In genomic region chr17:4939804-4940624, GRCh38 we compare ENCODE assay signal across 8 cellular contexts. TPM values are rescaled to one million over a fixed set of nuclear protein-coding genes. Genes with fewer than 3 reads are reported as not detected.
A peak's percentile ranks its signal among the peaks of the same experiment; 100 is the strongest.
DNase-seq lines count a peak whose midpoint lies in the region; ATAC-seq and TF ChIP-seq lines count a peak whose summit lies in the region.

RNF167 (plus strand) TSS chr17:4940268; CDS start chr17:4940910, 642 bp downstream.
SLC25A11 (minus strand) TSS chr17:4940046; CDS start chr17:4939910, 136 bp downstream.

- CTCF ChIA-PET in activated B cell treated with CpG ODN at 0.5 μM for 24 hours (lab: Charles Lee), result interaction anchor here (0.7 to 2.3 kb wide), 8 partner anchors 8 to 208 kb away, joined by 3 to 14 read pairs (median 4); partner anchors contain the start of genes CAMTA2, PFN1 and SPAG7

- no peaks in the 10 kb centered on the region for H3K27me3 Mint-ChIP-seq in activated B cell treated with CpG ODN at 0.5 μM for 24 hours

- intact Hi-C loops in activated B cell treated with CpG ODN at 0.5 μM for 24 hours (cut with micrococcal nuclease), result loop anchor here (1.0 to 10.0 kb wide), 8 partner anchors 9 to 798 kb away; partner anchors contain the start of genes ARRB2, CAMTA2, CYB5D2 and INCA1

- TF ChIP-seq POLR2A in GM18951 (IDR thresholded peaks at IDR 0.05; ENCODE audit: extremely low read depth, insufficient read depth, insufficient read length), result peak; percentile 97

- H4K20me1 ChIP-seq in smooth muscle cell (ENCODE audit: low read depth), result peaks cover 13% of the 10 kb centered on the region

- H3K9me3 Mint-ChIP-seq in activated B cell treated with CpG ODN at 0.5 μM for 24 hours, result no peaks in the 10 kb centered on the region

- H3K27ac ChIP-seq in caudate nucleus (ENCODE audit: low read depth, low read length) (peak within 1 kb of the TSS; percentile 96), smooth muscle cell (ENCODE audit: low read depth) (peak within 1 kb of the TSS; percentile 92)

- H3K27ac Mint-ChIP-seq in activated B cell treated with CpG ODN at 0.5 μM for 24 hours, result peak within 1 kb of the TSS; percentile 98

- H3K36me3 Mint-ChIP-seq in activated B cell treated with CpG ODN at 0.5 μM for 24 hours (ENCODE audit: low read depth), result peaks cover 71% of the 10 kb centered on the region

- H3K9me3 ChIP-seq in smooth muscle cell (replicated peaks; ENCODE audit: low read depth), result no peaks in the 10 kb centered on the region

- H3K4me1 ChIP-seq in smooth muscle cell (ENCODE audit: low read depth), result peaks cover 12% of the 10 kb centered on the region

- H3K36me3 ChIP-seq in smooth muscle cell (ENCODE audit: low read depth), result no peaks in the 10 kb centered on the region

- H3K4me2 ChIP-seq in smooth muscle cell, result peak within 1 kb of the TSS; percentile 95

- ATAC-seq in HG03196 (IDR thresholded peaks at IDR 0.05; ENCODE audit: unreplicated experiment) (peak; percentile 72), activated B cell treated with CpG ODN at 0.5 μM for 24 hours (ENCODE audit: low read depth) (peak; percentile 84)

- peak within 1 kb of the TSS; percentile 77 for H3K4me3 ChIP-seq in smooth muscle cell

- TF ChIP-seq CTCF in activated B cell treated with CpG ODN at 0.5 μM for 24 hours (IDR thresholded peaks at IDR 0.05) (no peak), smooth muscle cell (IDR thresholded peaks at IDR 0.05; ENCODE audit: borderline replicate concordance, insufficient read depth, poor library complexity, severe bottlenecking) (no peak)

- peak within 1 kb of the TSS; percentile 95 for H3K9ac ChIP-seq in smooth muscle cell (ENCODE audit: low read depth)

- peaks cover 48% of the 10 kb centered on the region for H3K79me2 ChIP-seq in smooth muscle cell (ENCODE audit: low read depth)

- H3K4me3 Mint-ChIP-seq in activated B cell treated with CpG ODN at 0.5 μM for 24 hours, result peak within 1 kb of the TSS; percentile 97

- under 1% methylated on average over 75 of the region's 75 CpGs for WGBS in smooth muscle cell (ENCODE audit: low lambda C conversion rate)

- peak within 1 kb of the TSS; percentile 71 for H2AFZ ChIP-seq in smooth muscle cell (ENCODE audit: low read depth)

- POLR2A ChIA-PET in activated B cell treated with CpG ODN at 0.5 μM for 24 hours (lab: Charles Lee), result interaction anchor here (0.6 to 3.4 kb wide), 26 partner anchors 10 to 797 kb away, joined by 3 to 104 read pairs (median 6); partner anchors contain the start of genes ARRB2, C17orf107, CAMTA2 and ENO3

- in situ Hi-C loops in GM18951 (cut with MboI; ENCODE audit: low sequenced_read_pairs, unreplicated experiment), result no loop called here

- H3K27me3 ChIP-seq in smooth muscle cell (ENCODE audit: low read depth), result no peaks in the 10 kb centered on the region

- DNase-seq in AG08395 (ENCODE audit: low spot score), result peak; percentile 99
- peak; percentile 97 for DNase-seq in NCI-H345 (lab: John Stamatoyannopoulos, UW)
- peak; percentile 93 for DNase-seq in activated B cell treated with CpG ODN at 0.5 μM for 24 hours
- DNase-seq in caudate nucleus (lab: John Stamatoyannopoulos, UW), result peak; percentile 60 to 99 (median 95)
- peak; percentile 96 for DNase-seq in iPS-NIHi7 (ENCODE audit: extremely low spot score)
- peak; percentile 77 for DNase-seq in smooth muscle cell (lab: John Stamatoyannopoulos, UW; ENCODE audit: unreplicated experiment)

- peaks cover 25% of the 10 kb centered on the region for H3F3A ChIP-seq in smooth muscle cell (ENCODE audit: low read depth)

- H3K4me1 Mint-ChIP-seq in activated B cell treated with CpG ODN at 0.5 μM for 24 hours, result peaks cover 69% of the 10 kb centered on the region

RNA-seq across cellular contexts. Expression of gene RNF167, which starts in this region (rescaled TPM):
- total RNA-seq in activated B cell treated with CpG ODN at 0.5 μM for 24 hours (93.3 and 108 TPM in 2 replicates), smooth muscle cell (23.7 and 39.6 TPM in 2 replicates)
- 59.4 and 61.6 TPM in 2 replicates for polyA plus RNA-seq in smooth muscle cell

RNA-seq across cellular contexts. Expression of gene SLC25A11, which starts in this region (rescaled TPM):
- total RNA-seq in activated B cell treated with CpG ODN at 0.5 μM for 24 hours, result 35.3 and 35.8 TPM in 2 replicates
- 29.9 and 39.3 TPM in 2 replicates for total RNA-seq in smooth muscle cell
- polyA plus RNA-seq in smooth muscle cell, result 64.9 and 67.5 TPM in 2 replicates

Comparison
In these comparisons a context has a peak if more than half of its experiments do, and no peak if none do; other contexts are left out.
1. Peak in every context shown above with its lines: DNase-seq, ATAC-seq, H3K4me3 ChIP-seq and H3K27ac ChIP-seq.